18 cellular contexts compared by ENCODE assay signal in the genomic region with DNA sequence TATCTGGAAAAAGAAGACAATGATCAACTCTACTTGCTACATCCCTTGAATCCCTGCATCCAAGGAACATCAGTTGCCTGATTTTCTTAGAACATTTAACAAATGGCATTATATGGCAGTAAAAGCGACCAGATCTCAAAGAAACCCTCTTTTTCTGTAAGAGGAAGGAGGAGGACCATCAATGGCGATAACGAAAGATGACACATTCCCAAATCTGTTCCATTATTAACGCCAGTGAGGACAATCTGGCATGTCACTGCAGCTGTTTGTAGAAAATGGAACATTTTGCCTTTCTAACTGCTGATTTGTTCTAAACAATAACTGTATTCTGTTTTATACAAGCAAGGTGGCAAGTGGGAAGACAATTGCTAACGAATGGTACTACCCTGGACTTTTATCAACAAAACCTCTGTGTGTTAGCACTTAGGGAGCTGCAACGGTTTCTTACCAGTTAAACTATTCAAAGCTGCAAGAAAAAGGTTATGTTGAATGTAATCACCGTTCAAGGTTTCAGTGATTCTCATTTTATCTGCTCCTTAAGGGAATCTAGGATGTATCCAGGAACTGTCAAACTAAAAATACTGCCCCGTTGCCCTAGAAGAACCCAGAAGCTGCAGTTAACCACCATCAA.
A peak's percentile ranks its signal among the peaks of the same experiment; 100 is the strongest.
DNase-seq lines count a peak whose midpoint lies in the region; ATAC-seq and TF ChIP-seq lines count a peak whose summit lies in the region.
"Had no signal": no experiment of that assay in that cellular context is flagged by ENCODE, and none has a peak within 500 bp of the region (broad histone marks: within the 10 kb centered on the region; RNA-seq: fewer than 3 reads in every experiment).

No MANE protein-coding gene starts in this region.

- H3K36me3 ChIP-seq in GM23338 (ENCODE audit: insufficient read depth) (no peaks in the 10 kb centered on the region), neuronal stem cell (replicated peaks in 1 of 2; ENCODE audit: control insufficient read depth in 2 of 2, insufficient read depth in 2 of 2, low read length in 2 of 2) (peaks cover 10 to 48% of the 10 kb centered on the region in 2 donors)
- H3K36me3 ChIP-seq: breast epithelium had no signal

- no peaks in the 10 kb centered on the region for H4K20me1 ChIP-seq in GM23338 (replicated peaks; ENCODE audit: insufficient read depth)

- no peak overlapping the region for H3K27ac ChIP-seq in GM23338 (ENCODE audit: low read depth)
- peak overlapping the region; percentile 58 for H3K27ac ChIP-seq in caudate nucleus (ENCODE audit: low read depth, low read length)
- peak overlapping the region; percentile 21 for H3K27ac ChIP-seq in neuronal stem cell (replicated peaks; ENCODE audit: low read length)
- H3K27ac ChIP-seq: breast epithelium, testis had no signal

- ATAC-seq in GM18498 (IDR thresholded peaks at IDR 0.05; ENCODE audit: unreplicated experiment) = peak; percentile 2
- no peak for ATAC-seq in GM23338
- no peak for ATAC-seq in Right ventricle myocardium superior (ENCODE audit: poor library complexity)
- ATAC-seq: left ventricle myocardium superior, Right ventricle myocardium inferior had no signal

- no peaks in the 10 kb centered on the region for H3K9me2 ChIP-seq in GM23338 (ENCODE audit: insufficient read depth)

- no peak overlapping the region for H3K4me3 Mint-ChIP-seq in GM23338
- H3K4me3 Mint-ChIP-seq: activated naive CD4-positive, alpha-beta T cell treated with anti-CD3 and anti-CD28 coated beads, Interleukin-2, amount 50 U/mL, for 24 hours had no signal

- no peak for TF ChIP-seq CTCF in GM23338 (conservative IDR thresholded peaks at IDR 0.05; ENCODE audit: low read depth in 2 of 2)

- no peak overlapping the region for H2BK120ac ChIP-seq in neuronal stem cell (ENCODE audit: low read depth, low read length)

- H3K9me3 ChIP-seq in neuronal stem cell (replicated peaks in 1 of 2; ENCODE audit: control insufficient read depth in 2 of 2, insufficient read depth in 1 of 2, low read depth in 1 of 2, low read length in 2 of 2) = no peaks in the 10 kb centered on the region
- H3K9me3 ChIP-seq: BE2C, breast epithelium, testis had no signal

- no CpG with 5 or more reads among the region's 8 CpGs for WGBS in neuronal stem cell (ENCODE audit: extremely low coverage in 2 of 2, insufficient read length in 2 of 2, insufficient replicate concordance in 1 of 2), 2 donors

- no peaks in the 10 kb centered on the region for H3K79me2 ChIP-seq in GM23338 (replicated peaks; ENCODE audit: insufficient read depth)

- H3K4me3 ChIP-seq in GM23338 (no peak overlapping the region), neuronal stem cell (ENCODE audit: low read length in 2 of 2) (no peak overlapping the region)
- H3K4me3 ChIP-seq: breast epithelium, testis had no signal

- no peaks in the 10 kb centered on the region for H3F3A ChIP-seq in GM23338 (replicated peaks; ENCODE audit: low read depth)

- peaks cover 36% of the 10 kb centered on the region for H3K4me1 Mint-ChIP-seq in GM23338

- no peak overlapping the region for H2BK5ac ChIP-seq in neuronal stem cell (ENCODE audit: low read length)

- no peak overlapping the region for H2AK5ac ChIP-seq in neuronal stem cell (ENCODE audit: low read depth, low read length)

- peaks cover 9% of the 10 kb centered on the region; the same call in 2 of the 3 replicates for H3K36me3 Mint-ChIP-seq in GM23338 (ENCODE audit: low read depth)

- DNase-seq in GM23338 (ENCODE audit: low spot score) = no peak
- no peak for DNase-seq in caudate nucleus (lab: John Stamatoyannopoulos, UW)
- DNase-seq in neuronal stem cell (ENCODE audit: low spot score) = no peak
- no peak for DNase-seq in COLO829 (ENCODE audit: low spot score)
- DNase-seq in NCI-H1092 treated with DMSO at 0.1 percent for 48 hours (lab: John Stamatoyannopoulos, UW) = no peak
- no peak for DNase-seq in Right ventricle myocardium superior
- no peak for DNase-seq in NCI-H526 treated with DMSO at 0.1 percent for 48 hours (lab: John Stamatoyannopoulos, UW)
- DNase-seq: activated CD4-positive, CD25-positive, alpha-beta regulatory T cell treated with anti-CD3 and anti-CD28 coated beads, Interleukin-2, amount 50 U/mL, for 72 hours; BE2C; DMS79 treated with DMSO at 0.1 percent for 48 hours; effector memory CD4-positive, alpha-beta T cell; left ventricle myocardium superior; NCI-H1105 treated with DMSO at 0.1 percent for 48 hours; testis had no signal

- H3K23ac ChIP-seq in neuronal stem cell (ENCODE audit: low read depth, low read length, poor library complexity) = no peak overlapping the region

- H2BK12ac ChIP-seq in neuronal stem cell (ENCODE audit: low read length) = no peak overlapping the region

- 0 out of 2 replicates have a peak overlapping the region, but pooled peaks have one; percentile 40 for H3K4me2 ChIP-seq in GM23338
- no peak overlapping the region for H3K4me2 ChIP-seq in neuronal stem cell (ENCODE audit: insufficient read depth, low read length, poor library complexity, severe bottlenecking)

- intact Hi-C loops in Right ventricle myocardium superior (cut with DNase I) = no loop called here

- no peak overlapping the region for H3K18ac ChIP-seq in neuronal stem cell (ENCODE audit: low read length)

- no peak overlapping the region for H2BK15ac ChIP-seq in neuronal stem cell (ENCODE audit: low read length)

- H3K4me1 ChIP-seq in GM23338 (ENCODE audit: insufficient read depth) (peaks cover 22% of the 10 kb centered on the region), neuronal stem cell (ENCODE audit: control insufficient read depth in 2 of 2, insufficient read depth in 1 of 2, low read depth in 1 of 2, low read length in 2 of 2) (peaks cover 24 to 31% of the 10 kb centered on the region in 2 donors)
- H3K4me1 ChIP-seq: BE2C, breast epithelium, testis had no signal

- H3K9ac ChIP-seq in neuronal stem cell (ENCODE audit: low read depth, low read length, poor library complexity) = no peak overlapping the region

- no peak overlapping the region for H4K8ac ChIP-seq in neuronal stem cell (ENCODE audit: low read depth, low read length)

- H3K27me3 Mint-ChIP-seq in GM23338 (ENCODE audit: insufficient read depth, low read depth, poor library complexity) = peaks cover 5% of the 10 kb centered on the region
- H3K27me3 Mint-ChIP-seq: activated naive CD4-positive, alpha-beta T cell treated with anti-CD3 and anti-CD28 coated beads, Interleukin-2, amount 50 U/mL, for 24 hours had no signal

- H3K14ac ChIP-seq in neuronal stem cell (ENCODE audit: low read length) = no peak overlapping the region

- H3K27ac Mint-ChIP-seq in GM23338 = no peak overlapping the region

- H3K79me1 ChIP-seq in neuronal stem cell (ENCODE audit: low read depth, low read length) = no peaks in the 10 kb centered on the region

- H3K9me3 Mint-ChIP-seq in GM23338 = no peaks in the 10 kb centered on the region
- H3K9me3 Mint-ChIP-seq: activated naive CD4-positive, alpha-beta T cell treated with anti-CD3 and anti-CD28 coated beads, Interleukin-2, amount 50 U/mL, for 24 hours had no signal

- H3K27me3 ChIP-seq in GM23338 (ENCODE audit: insufficient read depth) = no peaks in the 10 kb centered on the region
- H3K27me3 ChIP-seq in neuronal stem cell (ENCODE audit: control insufficient read depth in 3 of 3, insufficient read depth in 3 of 3, low read depth in 1 of 3, low read length in 3 of 3) = no peaks in the 10 kb centered on the region
- H3K27me3 ChIP-seq: BE2C, breast epithelium, testis had no signal

- no peak overlapping the region for H2AFZ ChIP-seq in GM23338
- no peak overlapping the region for H2AFZ ChIP-seq in neuronal stem cell (ENCODE audit: low read length)

- H4K91ac ChIP-seq in neuronal stem cell (ENCODE audit: low read depth, low read length, poor library complexity) = no peak overlapping the region

- no peak overlapping the region for H3K4ac ChIP-seq in neuronal stem cell (ENCODE audit: low read length)

TF ChIP-seq in GM23338, 12 proteins besides CTCF, POLR2A, EP300 and RAD21 (continues in another document):
- TF ChIP-seq, protein P1, sequence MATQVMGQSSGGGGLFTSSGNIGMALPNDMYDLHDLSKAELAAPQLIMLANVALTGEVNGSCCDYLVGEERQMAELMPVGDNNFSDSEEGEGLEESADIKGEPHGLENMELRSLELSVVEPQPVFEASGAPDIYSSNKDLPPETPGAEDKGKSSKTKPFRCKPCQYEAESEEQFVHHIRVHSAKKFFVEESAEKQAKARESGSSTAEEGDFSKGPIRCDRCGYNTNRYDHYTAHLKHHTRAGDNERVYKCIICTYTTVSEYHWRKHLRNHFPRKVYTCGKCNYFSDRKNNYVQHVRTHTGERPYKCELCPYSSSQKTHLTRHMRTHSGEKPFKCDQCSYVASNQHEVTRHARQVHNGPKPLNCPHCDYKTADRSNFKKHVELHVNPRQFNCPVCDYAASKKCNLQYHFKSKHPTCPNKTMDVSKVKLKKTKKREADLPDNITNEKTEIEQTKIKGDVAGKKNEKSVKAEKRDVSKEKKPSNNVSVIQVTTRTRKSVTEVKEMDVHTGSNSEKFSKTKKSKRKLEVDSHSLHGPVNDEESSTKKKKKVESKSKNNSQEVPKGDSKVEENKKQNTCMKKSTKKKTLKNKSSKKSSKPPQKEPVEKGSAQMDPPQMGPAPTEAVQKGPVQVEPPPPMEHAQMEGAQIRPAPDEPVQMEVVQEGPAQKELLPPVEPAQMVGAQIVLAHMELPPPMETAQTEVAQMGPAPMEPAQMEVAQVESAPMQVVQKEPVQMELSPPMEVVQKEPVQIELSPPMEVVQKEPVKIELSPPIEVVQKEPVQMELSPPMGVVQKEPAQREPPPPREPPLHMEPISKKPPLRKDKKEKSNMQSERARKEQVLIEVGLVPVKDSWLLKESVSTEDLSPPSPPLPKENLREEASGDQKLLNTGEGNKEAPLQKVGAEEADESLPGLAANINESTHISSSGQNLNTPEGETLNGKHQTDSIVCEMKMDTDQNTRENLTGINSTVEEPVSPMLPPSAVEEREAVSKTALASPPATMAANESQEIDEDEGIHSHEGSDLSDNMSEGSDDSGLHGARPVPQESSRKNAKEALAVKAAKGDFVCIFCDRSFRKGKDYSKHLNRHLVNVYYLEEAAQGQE (IDR thresholded peaks at IDR 0.05; ENCODE audit: unreplicated experiment) = no peak
- no peak for TF ChIP-seq JUNB (IDR thresholded peaks at IDR 0.05; ENCODE audit: unreplicated experiment)
- no peak for TF ChIP-seq STAT1 (IDR thresholded peaks at IDR 0.05; ENCODE audit: unreplicated experiment)
- TF ChIP-seq EZH2phosphoT487 (IDR thresholded peaks at IDR 0.05; ENCODE audit: unreplicated experiment) = no peak
